ENCODE assay signal across 7 cellular contexts in the genomic region with DNA sequence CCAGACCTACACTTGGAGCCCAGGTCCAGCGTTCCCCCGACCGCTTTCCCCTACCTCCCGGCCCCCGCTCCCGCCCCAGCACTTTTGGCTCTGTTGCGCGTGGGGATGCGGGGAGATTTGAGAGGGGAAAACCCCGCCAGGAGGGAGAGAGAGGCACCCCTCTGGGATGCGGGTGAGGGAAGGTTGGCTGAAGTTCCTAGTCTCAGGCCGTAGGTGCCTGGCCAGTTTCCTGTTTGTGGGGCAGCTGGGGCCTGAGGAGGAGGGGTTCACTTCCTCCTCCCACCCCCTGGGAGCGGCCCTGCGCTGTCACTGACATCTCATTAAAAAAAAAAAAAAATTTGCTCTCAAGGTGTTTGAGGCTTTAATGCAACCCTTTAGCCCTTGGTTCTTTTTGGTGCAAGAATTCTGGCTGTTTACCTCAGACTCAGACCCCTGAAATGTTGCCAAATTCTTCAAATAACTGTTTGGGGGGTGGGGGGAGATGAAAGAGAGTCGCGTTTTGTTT.
DNase-seq lines count a peak whose midpoint lies in the region; ATAC-seq and TF ChIP-seq lines count a peak whose summit lies in the region.

No MANE protein-coding gene starts in this region.

- H3K36me3 ChIP-seq in rectal smooth muscle tissue (ENCODE audit: control insufficient read depth, insufficient read depth, low read length), result no peaks in the 10 kb centered on the region

- H3K9ac ChIP-seq in rectal smooth muscle tissue (ENCODE audit: low read length), result peak overlapping the region; percentile 12

- peak; percentile 24 for ATAC-seq in HG02678 (IDR thresholded peaks at IDR 0.05; ENCODE audit: unreplicated experiment)

- TF ChIP-seq CTCF in GM12864 (IDR thresholded peaks at IDR 0.05; ENCODE audit: low read depth, low read length, missing control alignments), result no peak

- H3K27me3 ChIP-seq in rectal smooth muscle tissue (ENCODE audit: control insufficient read depth, insufficient read depth, low read length), result no peaks in the 10 kb centered on the region

- H3K4me3 ChIP-seq in GM12864 (ENCODE audit: low read depth, low read length) (peak overlapping the region; percentile 61), rectal smooth muscle tissue (ENCODE audit: low read length) (peak overlapping the region; percentile 84)

- peak overlapping the region; percentile 51 for H3K27ac ChIP-seq in rectal smooth muscle tissue (ENCODE audit: low read depth, low read length)

- H3K4me1 ChIP-seq in rectal smooth muscle tissue (ENCODE audit: control insufficient read depth, insufficient read depth, low read length), result peaks cover 8% of the 10 kb centered on the region

- no peak for DNase-seq in GM12864 (ENCODE audit: low read depth)
- peak; percentile 64 for DNase-seq in UCSD-AML1 (lab: John Stamatoyannopoulos, UW; ENCODE audit: unreplicated experiment)
- peak; percentile 86 for DNase-seq in germinal center (ENCODE audit: low spot score)
- no peak for DNase-seq in NCI-H226
- DNase-seq in NCI-H1930 (lab: John Stamatoyannopoulos, UW), result no peak

Comparison
In these comparisons a context has a peak if more than half of its experiments do, and no peak if none do; other contexts are left out.
1. DNase-seq: peak in UCSD-AML1 (single experiment) and germinal center (single experiment); none in GM12864 (single experiment), NCI-H226 (single experiment) and NCI-H1930 (0 of 2).